In genomic region chr1:12453400-12454343, GRCh38 we compare ENCODE assay signal across 8 cellular contexts.
DNase-seq lines count a peak whose midpoint lies in the region; ATAC-seq and TF ChIP-seq lines count a peak whose summit lies in the region.

No MANE protein-coding gene starts in this region.

- peak overlapping the region; percentile 99 for H3K27ac ChIP-seq in brain microvascular endothelial cell
- peak overlapping the region; percentile 85 to 95 (median 89) for H3K27ac ChIP-seq in thyroid gland

- H3K27ac Mint-ChIP-seq in memory B cell = peak overlapping the region; percentile 47

- H3K4me1 ChIP-seq in thyroid gland = peaks cover 90 to 97% of the 10 kb centered on the region in 2 donors

- H3K27me3 ChIP-seq in brain microvascular endothelial cell (replicated peaks) = no peaks in the 10 kb centered on the region
- no peaks in the 10 kb centered on the region for H3K27me3 ChIP-seq in thyroid gland
- H3K27me3 ChIP-seq in MG63 = no peaks in the 10 kb centered on the region

- no peak for TF ChIP-seq POLR2A in thyroid gland (IDR thresholded peaks at IDR 0.05)

- TF ChIP-seq CTCF in brain microvascular endothelial cell (IDR thresholded peaks at IDR 0.05; ENCODE audit: low read depth, low read length, missing control alignments) = no peak
- TF ChIP-seq CTCF in thyroid gland (IDR thresholded peaks at IDR 0.05) = no peak

- H3K4me3 ChIP-seq in brain microvascular endothelial cell (ENCODE audit: low read depth, low read length) = no peak overlapping the region
- no peak overlapping the region for H3K4me3 ChIP-seq in thyroid gland (replicated peaks in 1 of 3)
- H3K4me3 ChIP-seq in MG63 = no peak overlapping the region

- H3K9me3 ChIP-seq in thyroid gland (no peaks in the 10 kb centered on the region), MG63 (no peaks in the 10 kb centered on the region)

- H3K36me3 ChIP-seq in brain microvascular endothelial cell (replicated peaks) (peaks cover 8% of the 10 kb centered on the region), thyroid gland (no peaks in the 10 kb centered on the region), MG63 (peaks cover 27% of the 10 kb centered on the region)

- ATAC-seq in memory B cell (ENCODE audit: low read depth) (no peak), GM19463 (IDR thresholded peaks at IDR 0.05; ENCODE audit: unreplicated experiment) (no peak)

- H3K36me3 Mint-ChIP-seq in memory B cell = peaks cover 27% of the 10 kb centered on the region

- no peaks in the 10 kb centered on the region for H3K9me3 Mint-ChIP-seq in memory B cell

- H3K27me3 Mint-ChIP-seq in memory B cell = no peaks in the 10 kb centered on the region

- intact Hi-C loops in thyroid gland (cut with DNase I) = no loop called here

- in situ Hi-C loops in brain microvascular endothelial cell (cut with HindIII; ENCODE audit: low pct_ligation_motif_present, low sequenced_read_pairs) = no loop called here

- WGBS in thyroid gland, 2 donors = 50 to 55% methylated on average over 13 of the region's 13 CpGs

- peaks cover 13% of the 10 kb centered on the region for H3K4me1 Mint-ChIP-seq in memory B cell

- no peak overlapping the region for H3K4me3 Mint-ChIP-seq in memory B cell

- peak; percentile 47 for DNase-seq in activated T-cell treated with anti-CD3 and anti-CD28 coated beads, Interleukin-2, amount 50 U/mL, for 1 hour
- DNase-seq in activated T-cell treated with anti-CD3 and anti-CD28 coated beads for 4 hours (no peak), brain microvascular endothelial cell (no peak), memory B cell (ENCODE audit: low spot score in 2 of 2) (no peak), thyroid gland (no peak), MG63 (no peak), AML-193 (lab: John Stamatoyannopoulos, UW) (no peak)
